ENCODE assay signal across 16 cellular contexts in genomic region chr15:65405793-65406192, GRCh38. TPM values are rescaled to one million over a fixed set of nuclear protein-coding genes. Genes with fewer than 3 reads are reported as not detected.
"Had no signal": no experiment of that assay in that cellular context is flagged by ENCODE, and none has a peak within 500 bp of the region (broad histone marks: within the 10 kb centered on the region; RNA-seq: fewer than 3 reads in every experiment).

No MANE protein-coding gene starts in this region.

- H3K27ac ChIP-seq: esophagus muscularis mucosa, foreskin keratinocyte, heart left ventricle, left lung, right atrium auricular region, spleen, suprapubic skin had no signal

- H3K4me3 ChIP-seq: esophagus muscularis mucosa, heart left ventricle, left lung, right atrium auricular region, spleen, suprapubic skin had no signal

- H3K27ac Mint-ChIP-seq: activated CD4-positive, alpha-beta memory T cell treated with anti-CD3 and anti-CD28 coated beads, Interleukin-2, amount 10 ng/mL, durations not matched to agents 7 days and 5 days; activated naive CD8-positive, alpha-beta T cell treated with anti-CD3 and anti-CD28 coated beads for 36 hours had no signal

- DNase-seq: activated CD4-positive, alpha-beta memory T cell treated with anti-CD3 and anti-CD28 coated beads, Interleukin-2, amount 10 ng/mL, durations not matched to agents 7 days and 5 days; activated CD4-positive, alpha-beta T cell treated with anti-CD3 and anti-CD28 coated beads for 1 hour; activated gamma-delta T cell treated with Interleukin-2 at 50 U/mL for 16 hours; activated naive CD8-positive, alpha-beta T cell treated with anti-CD3 and anti-CD28 coated beads for 36 hours; activated T-cell treated with anti-CD3 and anti-CD28 coated beads, Interleukin-2, amount 50 U/mL, for 48 hours; cerebellar nuclear complex; dermis blood vessel endothelial cell; foreskin keratinocyte; heart left ventricle; left lung; spleen; stimulated activated CD4-positive, alpha-beta T cell treated with anti-CD3 and anti-CD28 coated beads, Interleukin-2, amount 100 ng/mL, for 24 hours; stimulated activated naive CD4-positive, alpha-beta T cell had no signal

- H3K9me3 Mint-ChIP-seq: activated CD4-positive, alpha-beta memory T cell treated with anti-CD3 and anti-CD28 coated beads, Interleukin-2, amount 10 ng/mL, durations not matched to agents 7 days and 5 days; activated naive CD8-positive, alpha-beta T cell treated with anti-CD3 and anti-CD28 coated beads for 36 hours had no signal

- H3K36me3 ChIP-seq: esophagus muscularis mucosa, heart left ventricle, left lung, right atrium auricular region, spleen, suprapubic skin had no signal

- H3K4me1 ChIP-seq: foreskin keratinocyte, suprapubic skin had no signal

- ATAC-seq: foreskin keratinocyte, heart left ventricle, left lung had no signal

- H3K36me3 Mint-ChIP-seq: activated naive CD8-positive, alpha-beta T cell treated with anti-CD3 and anti-CD28 coated beads for 36 hours had no signal

- H3K27me3 ChIP-seq: right atrium auricular region, suprapubic skin had no signal

- H3K9me3 ChIP-seq: esophagus muscularis mucosa, heart left ventricle, left lung, right atrium auricular region, spleen, suprapubic skin had no signal

- H3K4me3 Mint-ChIP-seq: activated CD4-positive, alpha-beta memory T cell treated with anti-CD3 and anti-CD28 coated beads, Interleukin-2, amount 10 ng/mL, durations not matched to agents 7 days and 5 days; activated naive CD8-positive, alpha-beta T cell treated with anti-CD3 and anti-CD28 coated beads for 36 hours had no signal

RNA-seq across cellular contexts. Expression of gene IGDCC3, which starts 28.0 kb away (rescaled TPM):
- total RNA-seq: activated CD4-positive, alpha-beta memory T cell treated with anti-CD3 and anti-CD28 coated beads, Interleukin-2, amount 10 ng/mL, durations not matched to agents 7 days and 5 days; activated naive CD8-positive, alpha-beta T cell treated with anti-CD3 and anti-CD28 coated beads for 36 hours; dermis blood vessel endothelial cell; foreskin keratinocyte; right atrium auricular region; suprapubic skin had no signal
